ENCODE assay signal across 9 cellular contexts in the genomic region with DNA sequence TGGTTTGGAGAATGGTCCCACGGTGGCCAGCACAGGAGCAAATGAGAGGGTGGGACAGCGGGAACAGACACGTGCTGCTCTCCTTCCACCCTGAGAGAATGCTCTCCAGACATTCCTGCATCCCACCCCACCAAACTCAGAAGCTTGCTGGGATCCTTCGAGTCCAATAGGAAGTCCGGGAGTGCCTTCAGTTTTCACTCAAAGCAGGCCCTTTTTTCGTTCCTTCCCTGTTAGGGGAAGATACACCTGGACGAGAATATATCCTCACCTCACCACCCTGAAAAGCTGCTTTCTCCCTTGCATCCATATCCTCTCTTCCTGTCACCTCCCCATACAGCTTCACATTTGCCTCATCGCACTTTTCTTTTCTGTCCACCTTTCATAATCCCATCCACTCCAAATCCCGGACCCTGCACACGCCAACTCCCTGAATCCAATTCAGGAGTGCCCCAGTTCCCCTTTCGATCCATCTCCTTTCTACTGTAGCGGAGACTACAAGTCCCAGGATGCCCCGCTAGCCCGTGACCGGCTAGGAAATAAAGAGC. TPM values are rescaled to one million over a fixed set of nuclear protein-coding genes. Genes with fewer than 3 reads are reported as not detected.
A peak's percentile ranks its signal among the peaks of the same experiment; 100 is the strongest.
DNase-seq lines count a peak whose midpoint lies in the region; FAIRE-seq and TF ChIP-seq lines count a peak whose summit lies in the region.
"Had no signal": no experiment of that assay in that cellular context is flagged by ENCODE, and none has a peak within 500 bp of the region (broad histone marks: within the 10 kb centered on the region; RNA-seq: fewer than 3 reads in every experiment).

No MANE protein-coding gene starts in this region.

- CTCF ChIA-PET in Calu3 (lab: Charles Lee): interaction anchor here (0.6 to 3.3 kb wide), 8 partner anchors 11 to 1212 kb away, joined by 3 to 51 read pairs (median 4); a partner anchor contains a TSS

- H3K4me1 Mint-ChIP-seq in Calu3 (ENCODE audit: low read depth, unreplicated experiment) (peaks cover 58% of the 10 kb centered on the region), neural progenitor cell (peaks cover 68% of the 10 kb centered on the region)

- no peak overlapping the region for H3K9ac ChIP-seq in neural progenitor cell

- no peaks in the 10 kb centered on the region for H3K27me3 ChIP-seq in neural progenitor cell

- peak overlapping the region; percentile 89 for H3K4me2 ChIP-seq in neural progenitor cell

- H3K4me3 Mint-ChIP-seq in Calu3 (ENCODE audit: low read depth, unreplicated experiment) (peak overlapping the region; percentile 77), neural progenitor cell (peak overlapping the region; percentile 86)

- H3K27ac ChIP-seq in coronary artery (peak overlapping the region; percentile 98 to 99), neural progenitor cell (peak overlapping the region; percentile 99)

- H3K36me3 ChIP-seq in neural progenitor cell: no peaks in the 10 kb centered on the region

- no peak overlapping the region for H2AFZ ChIP-seq in neural progenitor cell (replicated peaks)

- peak overlapping the region; percentile 57 for H3K27ac Mint-ChIP-seq in Calu3 (ENCODE audit: unreplicated experiment)
- peak overlapping the region; percentile 93 for H3K27ac Mint-ChIP-seq in neural progenitor cell

- no TSS peak for BruUV-seq in Calu3 (replicated peaks; lab: Mats Ljungman, UMichigan)

- peaks cover 49% of the 10 kb centered on the region for H3F3A ChIP-seq in neural progenitor cell (ENCODE audit: low read depth)

- H3K27me3 Mint-ChIP-seq in Calu3 (ENCODE audit: unreplicated experiment) (no peaks in the 10 kb centered on the region), neural progenitor cell (ENCODE audit: insufficient read depth, low read depth) (peaks cover 8% of the 10 kb centered on the region)

- H4K20me1 ChIP-seq in neural progenitor cell (ENCODE audit: low read depth): no peaks in the 10 kb centered on the region

- peaks cover 26% of the 10 kb centered on the region for H3K36me3 Mint-ChIP-seq in Calu3 (ENCODE audit: insufficient read depth, unreplicated experiment)
- H3K36me3 Mint-ChIP-seq in neural progenitor cell: no peaks in the 10 kb centered on the region

- intact Hi-C loops in Calu3 (cut with micrococcal nuclease; ENCODE audit: unreplicated experiment): no loop called here

- DNase-seq in Calu3 (no peak), coronary artery (ENCODE audit: low spot score) (no peak), neural progenitor cell (ENCODE audit: low spot score) (no peak), NCI-H2196 (lab: John Stamatoyannopoulos, UW; ENCODE audit: unreplicated experiment) (no peak), SHP77 (lab: John Stamatoyannopoulos, UW) (no peak), RCC 7860 (ENCODE audit: low spot score) (no peak)
- DNase-seq in stimulated activated CD8-positive, alpha-beta memory T cell treated with anti-CD3 and anti-CD28 coated beads, Interleukin-4, amount 100 ng/mL, for 48 hours: no peak

- FAIRE-seq in RCC 7860 (lab: Jason Lieb, UNC): no peak

- no peak for TF ChIP-seq CTCF in Calu3 (IDR thresholded peaks at IDR 0.05; ENCODE audit: unreplicated experiment)
- TF ChIP-seq CTCF in LNCAP (IDR thresholded peaks at IDR 0.05): peak; percentile 67
- no peak for TF ChIP-seq CTCF in coronary artery (IDR thresholded peaks at IDR 0.05)
- no peak for TF ChIP-seq CTCF in neural progenitor cell (IDR thresholded peaks at IDR 0.05)

- peaks cover 44% of the 10 kb centered on the region for H3K79me2 ChIP-seq in neural progenitor cell (ENCODE audit: low read depth)

- H3K4me3 ChIP-seq in coronary artery (peak overlapping the region; percentile 88), neural progenitor cell (peak overlapping the region; percentile 61)

- H3K9me3 ChIP-seq in neural progenitor cell (ENCODE audit: low read depth): no peaks in the 10 kb centered on the region

- peaks cover 40% of the 10 kb centered on the region for H3K4me1 ChIP-seq in neural progenitor cell

- H3K9me3 Mint-ChIP-seq in Calu3 (ENCODE audit: low read depth, unreplicated experiment) (no peaks in the 10 kb centered on the region), neural progenitor cell (no peaks in the 10 kb centered on the region)

RNA-seq across cellular contexts. Expression of a gene that starts 2.4 kb away (rescaled TPM):
- total RNA-seq in Calu3 (2022) (0.24 TPM in 1 of 2 replicates, not detected in the other), neural progenitor cell (ENCODE audit: low replicate concordance) (0.22 and 1.3 TPM in 2 replicates)
- total RNA-seq: T-helper 2 cell treated with Interferon-gamma antibody and Interleukin-4, amounts not matched to agents 100 ng/mL and 5 ng/mL, for 36 hours had no signal

RNA-seq across cellular contexts. Expression of a gene that starts 4.8 kb away (rescaled TPM):
- total RNA-seq in Calu3 (2022): 18.5 and 20.3 TPM in 2 replicates
- total RNA-seq in neural progenitor cell (ENCODE audit: low replicate concordance): 46.2 and 231 TPM in 2 replicates

RNA-seq across cellular contexts. Expression of a gene that starts 33.1 kb away (rescaled TPM):
- total RNA-seq in Calu3 (2022): 15.0 and 16.8 TPM in 2 replicates
- 15.0 and 46.0 TPM in 2 replicates for total RNA-seq in neural progenitor cell (ENCODE audit: low replicate concordance)
- total RNA-seq: T-helper 2 cell treated with Interferon-gamma antibody and Interleukin-4, amounts not matched to agents 100 ng/mL and 5 ng/mL, for 36 hours had no signal

RNA-seq across cellular contexts. Expression of a gene that starts 45.6 kb away (rescaled TPM):
- total RNA-seq in Calu3 (2022) (not detected in 2 replicates), neural progenitor cell (ENCODE audit: low replicate concordance) (not detected in 2 replicates)
- total RNA-seq: T-helper 2 cell treated with Interferon-gamma antibody and Interleukin-4, amounts not matched to agents 100 ng/mL and 5 ng/mL, for 36 hours had no signal

RNA-seq across cellular contexts. Expression of a gene that starts 52.6 kb away (rescaled TPM):
- total RNA-seq in Calu3 (2022) (0.05 and 0.14 TPM in 2 replicates), neural progenitor cell (ENCODE audit: low replicate concordance) (under 0.01 TPM in 1 of 2 replicates, not detected in the other)
- total RNA-seq: T-helper 2 cell treated with Interferon-gamma antibody and Interleukin-4, amounts not matched to agents 100 ng/mL and 5 ng/mL, for 36 hours had no signal
